Comparison of ENCODE assay signal across 13 cellular contexts in the genomic region with DNA sequence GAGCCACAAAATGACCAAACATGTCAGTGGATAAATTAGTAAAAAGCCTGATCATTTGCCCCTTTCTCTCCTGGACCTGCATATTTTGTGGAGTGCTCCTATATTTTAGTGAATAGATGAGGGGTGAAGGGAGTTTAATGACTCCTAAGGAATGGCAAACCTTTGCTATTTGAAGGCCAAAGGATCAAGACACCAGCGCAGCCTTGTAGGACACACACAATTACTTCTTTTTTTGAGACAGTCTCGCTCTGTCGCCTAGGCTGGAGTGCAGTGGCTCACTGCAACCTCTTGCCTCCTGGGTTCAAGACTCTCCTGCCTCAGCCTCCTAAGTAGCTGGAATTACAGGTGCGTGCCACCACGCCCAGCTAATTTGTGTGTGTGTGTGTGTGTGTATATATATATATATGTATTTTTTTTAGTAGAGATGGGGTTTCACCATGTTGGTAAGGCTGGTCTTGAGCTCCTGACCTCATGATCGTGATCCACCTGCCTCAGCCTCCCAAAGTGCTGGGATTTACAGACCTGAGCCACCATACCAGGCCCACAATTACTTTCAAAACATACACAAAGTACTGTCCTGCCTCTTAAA.
DNase-seq lines count a peak whose midpoint lies in the region; ATAC-seq and TF ChIP-seq lines count a peak whose summit lies in the region.
"Had no signal": no experiment of that assay in that cellular context is flagged by ENCODE, and none has a peak within 500 bp of the region (broad histone marks: within the 10 kb centered on the region; RNA-seq: fewer than 3 reads in every experiment).

No MANE protein-coding gene starts in this region.

- no peaks in the 10 kb centered on the region for H3K9me2 ChIP-seq in SK-N-SH
- H3K9me2 ChIP-seq in PC-9 (ENCODE audit: insufficient read depth), result no peaks in the 10 kb centered on the region

- H3K27ac ChIP-seq in SK-N-SH (ENCODE audit: low read depth in 2 of 2, low read length in 1 of 2), result peak overlapping the region in 1 of 2 experiments; percentile 99; a peak in 2 of 4 replicates
- no peak overlapping the region for H3K27ac ChIP-seq in PC-9
- H3K27ac ChIP-seq in fibroblast of lung (ENCODE audit: insufficient read depth, low read length), result peak overlapping the region; percentile 92
- H3K27ac ChIP-seq in smooth muscle cell (ENCODE audit: low read depth), result peak overlapping the region; percentile 100

- H3K9me3 ChIP-seq in SK-N-SH (no peaks in the 10 kb centered on the region), PC-9 (ENCODE audit: insufficient read depth, low read depth) (no peaks in the 10 kb centered on the region), fibroblast of lung (ENCODE audit: control insufficient read depth, insufficient read depth, low read depth, low read length) (no peaks in the 10 kb centered on the region), smooth muscle cell (replicated peaks; ENCODE audit: low read depth) (no peaks in the 10 kb centered on the region)
- H3K9me3 ChIP-seq: thoracic aorta had no signal

- TF ChIP-seq CTCF in SK-N-SH (IDR thresholded peaks at IDR 0.05), result no peak
- TF ChIP-seq CTCF in PC-9 (conservative IDR thresholded peaks at IDR 0.05), result no peak
- TF ChIP-seq CTCF in fibroblast of lung (conservative IDR thresholded peaks at IDR 0.05 in 1 of 2, IDR thresholded peaks at IDR 0.05 in 1 of 2; ENCODE audit: low read depth in 1 of 2, low read length in 2 of 2), result no peak
- TF ChIP-seq CTCF in smooth muscle cell (IDR thresholded peaks at IDR 0.05; ENCODE audit: borderline replicate concordance, insufficient read depth, poor library complexity, severe bottlenecking), result no peak

- H3K4me3 ChIP-seq in SK-N-SH (ENCODE audit: low read depth in 2 of 2, low read length in 1 of 2) (no peak overlapping the region), PC-9 (no peak overlapping the region), fibroblast of lung (replicated peaks in 1 of 4; ENCODE audit: control extremely low read depth in 1 of 4, insufficient read depth in 1 of 4, low read depth in 3 of 4, low read length in 4 of 4) (no peak overlapping the region), smooth muscle cell (no peak overlapping the region)
- H3K4me3 ChIP-seq: thoracic aorta had no signal

- H3K4me1 ChIP-seq in SK-N-SH (ENCODE audit: control insufficient read depth in 1 of 2, insufficient read depth in 2 of 2, low read depth in 1 of 2, low read length in 1 of 2) (peaks cover 12 to 42% of the 10 kb centered on the region in 2 experiments), PC-9 (replicated peaks; ENCODE audit: insufficient read depth) (peaks cover 73% of the 10 kb centered on the region), fibroblast of lung (ENCODE audit: control insufficient read depth, extremely low read depth, insufficient read depth, low read length) (peaks cover 22% of the 10 kb centered on the region), smooth muscle cell (ENCODE audit: low read depth) (peaks cover 7% of the 10 kb centered on the region)

- H3K79me2 ChIP-seq in SK-N-SH (ENCODE audit: insufficient read depth) (peaks cover 6% of the 10 kb centered on the region; the same call in 1 of the 2 replicates), PC-9 (ENCODE audit: low read depth) (0 out of 2 replicates have a peak, but pooled peaks cover 7% of the 10 kb centered on the region), fibroblast of lung (ENCODE audit: control insufficient read depth, insufficient read depth, low read length) (no peaks in the 10 kb centered on the region), smooth muscle cell (ENCODE audit: low read depth) (peaks cover 4% of the 10 kb centered on the region)

- H3K27me3 ChIP-seq in SK-N-SH (ENCODE audit: insufficient read depth) (no peaks in the 10 kb centered on the region), PC-9 (ENCODE audit: insufficient read depth, low read depth) (no peaks in the 10 kb centered on the region), fibroblast of lung (ENCODE audit: control insufficient read depth, insufficient read depth, low read length) (no peaks in the 10 kb centered on the region), smooth muscle cell (ENCODE audit: low read depth) (no peaks in the 10 kb centered on the region)

- H3K4me2 ChIP-seq in SK-N-SH (no peak overlapping the region), PC-9 (no peak overlapping the region), fibroblast of lung (ENCODE audit: extremely low read depth, insufficient read depth, low read length) (no peak overlapping the region), smooth muscle cell (no peak overlapping the region)

- intact Hi-C loops in PC-9 (cut with micrococcal nuclease; ENCODE audit: unreplicated experiment), result no loop called here

- H3F3A ChIP-seq in SK-N-SH (replicated peaks; ENCODE audit: insufficient read depth) (peaks cover 78% of the 10 kb centered on the region), PC-9 (ENCODE audit: insufficient read depth, low read depth) (peaks cover 91% of the 10 kb centered on the region), smooth muscle cell (ENCODE audit: low read depth) (peaks cover 42% of the 10 kb centered on the region)

- no peak for TF ChIP-seq RAD21 in SK-N-SH (IDR thresholded peaks at IDR 0.05; ENCODE audit: low read length)

- DNase-seq in SK-N-SH (no peak), PC-9 (no peak), fibroblast of lung (ENCODE audit: low read depth in 2 of 2) (no peak), smooth muscle cell (lab: John Stamatoyannopoulos, UW; ENCODE audit: unreplicated experiment) (no peak), pons (ENCODE audit: low spot score) (no peak), iPS-NIHi7 (ENCODE audit: extremely low spot score) (no peak)
- DNase-seq: activated effector memory CD4-positive, alpha-beta T cell treated with Interleukin-2 at 50 U/mL for 16 hours; CD4-positive, CD25-positive, alpha-beta regulatory T cell; EL; naive thymus-derived CD4-positive, alpha-beta T cell had no signal

- no peak for TF ChIP-seq EP300 in SK-N-SH (IDR thresholded peaks at IDR 0.05; ENCODE audit: borderline replicate concordance in 1 of 2, low read depth in 1 of 2, low read length in 1 of 2)

- H3K36me3 ChIP-seq in SK-N-SH (replicated peaks in 1 of 2; ENCODE audit: control insufficient read depth in 1 of 2, insufficient read depth in 2 of 2, low read length in 1 of 2) (peaks cover 30 to 37% of the 10 kb centered on the region in 2 experiments), PC-9 (ENCODE audit: low read depth) (peaks cover 8% of the 10 kb centered on the region; the same call in 1 of the 2 replicates), fibroblast of lung (ENCODE audit: control insufficient read depth, insufficient read depth, low read length) (peaks cover 6% of the 10 kb centered on the region), smooth muscle cell (ENCODE audit: low read depth) (peaks cover 5% of the 10 kb centered on the region)
- H3K36me3 ChIP-seq: thoracic aorta had no signal

- H3K9ac ChIP-seq in SK-N-SH (no peak overlapping the region), fibroblast of lung (ENCODE audit: insufficient read depth, low read length) (no peak overlapping the region), smooth muscle cell (ENCODE audit: low read depth) (no peak overlapping the region)

- CTCF ChIA-PET in SK-N-SH (lab: Yijun Ruan, JAX) (no interaction called here), PC-9 (lab: Charles Lee) (interaction anchor here (0.6 kb wide), 1 partner anchor 118 kb away, joined by 3 read pairs; no protein-coding TSS in a partner anchor)

- H4K20me1 ChIP-seq in SK-N-SH (ENCODE audit: insufficient read depth) (no peaks in the 10 kb centered on the region), PC-9 (ENCODE audit: insufficient read depth) (no peaks in the 10 kb centered on the region), fibroblast of lung (ENCODE audit: control insufficient read depth, extremely low read depth, insufficient read depth, low read length) (no peaks in the 10 kb centered on the region), smooth muscle cell (ENCODE audit: low read depth) (no peaks in the 10 kb centered on the region)

- no peak overlapping the region for H2AFZ ChIP-seq in SK-N-SH (ENCODE audit: low read depth)
- H2AFZ ChIP-seq in PC-9, result no peak overlapping the region
- H2AFZ ChIP-seq in fibroblast of lung (ENCODE audit: low read length), result no peak overlapping the region
- no peak overlapping the region for H2AFZ ChIP-seq in smooth muscle cell (ENCODE audit: low read depth)

- 97% methylated on average over 6 of the region's 6 CpGs for WGBS in SK-N-SH (ENCODE audit: low lambda C conversion rate)
- WGBS in smooth muscle cell (ENCODE audit: low lambda C conversion rate), result 86% methylated on average over 6 of the region's 6 CpGs

- POLR2A ChIA-PET in SK-N-SH (lab: Yijun Ruan, JAX) (interaction anchor here (0.6 kb wide), 1 partner anchor 40 kb away, joined by 3 read pairs; no protein-coding TSS in a partner anchor), PC-9 (lab: Charles Lee; ENCODE audit: unreplicated experiment) (no interaction called here)

- TSS peak; percentile 3 for BruUV-seq in PC-9 (replicated peaks; lab: Mats Ljungman, UMichigan)

- no peak for ATAC-seq in SK-N-SH treated with all-trans-retinoic acid at 6 μM for 48 hours
- ATAC-seq in HG02759 (IDR thresholded peaks at IDR 0.05; ENCODE audit: unreplicated experiment), result no peak
- ATAC-seq: naive thymus-derived CD4-positive, alpha-beta T cell had no signal

TF ChIP-seq in SK-N-SH, 30 proteins besides CTCF, POLR2A, EP300 and RAD21:
- peak; percentile 20; the same call in 1 of the 2 replicates for TF ChIP-seq POLR2AphosphoS5 (IDR thresholded peaks at IDR 0.05; ENCODE audit: low read depth, low read length)
- 0 out of 2 replicates have a peak, but pooled peaks have one; percentile 6 for TF ChIP-seq JUND (IDR thresholded peaks at IDR 0.05)
- no peak for TF ChIP-seq MXI1 (IDR thresholded peaks at IDR 0.05; ENCODE audit: low read depth, low read length)

TF ChIP-seq in SK-N-SH treated with all-trans-retinoic acid at 6 μM for 48 hours, 23 proteins besides CTCF, POLR2A, EP300 and RAD21:
- TF ChIP-seq ZNF70 (CRISPR knock-in tag; IDR thresholded peaks at IDR 0.05) (no peak), SNAI2 (CRISPR knock-in tag; IDR thresholded peaks at IDR 0.05) (no peak), ZNF8 (CRISPR knock-in tag; IDR thresholded peaks at IDR 0.05) (no peak), OSR1 (CRISPR knock-in tag; IDR thresholded peaks at IDR 0.05) (no peak)
- TF ChIP-seq, protein P1, sequence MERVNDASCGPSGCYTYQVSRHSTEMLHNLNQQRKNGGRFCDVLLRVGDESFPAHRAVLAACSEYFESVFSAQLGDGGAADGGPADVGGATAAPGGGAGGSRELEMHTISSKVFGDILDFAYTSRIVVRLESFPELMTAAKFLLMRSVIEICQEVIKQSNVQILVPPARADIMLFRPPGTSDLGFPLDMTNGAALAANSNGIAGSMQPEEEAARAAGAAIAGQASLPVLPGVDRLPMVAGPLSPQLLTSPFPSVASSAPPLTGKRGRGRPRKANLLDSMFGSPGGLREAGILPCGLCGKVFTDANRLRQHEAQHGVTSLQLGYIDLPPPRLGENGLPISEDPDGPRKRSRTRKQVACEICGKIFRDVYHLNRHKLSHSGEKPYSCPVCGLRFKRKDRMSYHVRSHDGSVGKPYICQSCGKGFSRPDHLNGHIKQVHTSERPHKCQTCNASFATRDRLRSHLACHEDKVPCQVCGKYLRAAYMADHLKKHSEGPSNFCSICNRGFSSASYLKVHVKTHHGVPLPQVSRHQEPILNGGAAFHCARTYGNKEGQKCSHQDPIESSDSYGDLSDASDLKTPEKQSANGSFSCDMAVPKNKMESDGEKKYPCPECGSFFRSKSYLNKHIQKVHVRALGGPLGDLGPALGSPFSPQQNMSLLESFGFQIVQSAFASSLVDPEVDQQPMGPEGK (CRISPR knock-in tag; IDR thresholded peaks at IDR 0.05; ENCODE audit: borderline replicate concordance), result no peak
